In the genomic region with DNA sequence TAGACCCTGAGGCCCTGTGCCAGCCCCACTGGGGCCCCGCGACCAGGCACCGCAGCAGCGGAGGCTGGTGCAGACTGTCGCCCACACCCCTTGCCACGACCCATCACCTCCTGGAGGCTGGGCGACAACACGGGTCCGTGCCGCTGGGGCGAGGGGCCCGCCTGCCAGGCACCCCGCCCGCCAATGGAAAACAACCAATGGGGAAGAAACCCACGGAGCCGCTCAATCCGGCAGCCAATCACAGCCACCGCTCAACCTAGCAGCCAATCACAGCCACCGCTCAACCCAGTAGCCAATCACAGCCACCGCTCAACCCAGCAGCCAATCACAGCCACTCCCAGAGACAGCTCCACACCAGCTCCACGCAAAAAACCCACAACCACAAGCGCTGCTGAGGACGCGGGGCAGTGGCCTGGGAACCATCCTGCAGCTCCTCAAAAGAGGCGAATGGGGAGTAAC, we compare ENCODE assay signal across 8 cellular contexts. TPM values are rescaled to one million over a fixed set of nuclear protein-coding genes. Genes with fewer than 3 reads are reported as not detected.
A peak's percentile ranks its signal among the peaks of the same experiment; 100 is the strongest.
DNase-seq lines count a peak whose midpoint lies in the region; ATAC-seq and TF ChIP-seq lines count a peak whose summit lies in the region.

No MANE protein-coding gene starts in this region.

- H3K9me3 ChIP-seq in ascending aorta = no peaks in the 10 kb centered on the region
- H3K9me3 ChIP-seq in neutrophil = no peaks in the 10 kb centered on the region
- H3K9me3 ChIP-seq in uterus = no peaks in the 10 kb centered on the region

- H3K4me1 ChIP-seq in ascending aorta (peaks cover 8 to 31% of the 10 kb centered on the region in 2 donors), neutrophil (ENCODE audit: control insufficient read depth in 1 of 2, insufficient read depth in 1 of 2, low read depth in 1 of 2, low read length in 1 of 2) (peaks cover 40 to 41% of the 10 kb centered on the region in 2 experiments), uterus (peaks cover 0 to 31% of the 10 kb centered on the region in 2 donors)

- DNase-seq in ELR (ENCODE audit: low read depth) (peak; percentile 29), T-helper 9 cell (peak; percentile 79), ascending aorta (ENCODE audit: low spot score in 2 of 2) (peak in 1 of 2 donors; percentile 75), uterus (no peak), NCI-H1930 (lab: John Stamatoyannopoulos, UW) (no peak), NCI-H1436 treated with DMSO at 0.1 percent for 48 hours (lab: John Stamatoyannopoulos, UW) (no peak)

- peak overlapping the region; percentile 91 to 96 for H3K27ac ChIP-seq in ascending aorta
- H3K27ac ChIP-seq in neutrophil = peak overlapping the region; percentile 99
- H3K27ac ChIP-seq in uterus = peak overlapping the region; percentile 87 to 90

- H3K4me3 ChIP-seq in ascending aorta (peak overlapping the region in 1 of 2 donors; percentile 74), neutrophil (ENCODE audit: low read depth in 1 of 2, low read length in 1 of 2) (peak overlapping the region; percentile 97 to 99), uterus (no peak overlapping the region)

- no peak for TF ChIP-seq CTCF in ascending aorta (IDR thresholded peaks at IDR 0.05)
- no peak for TF ChIP-seq CTCF in neutrophil (IDR thresholded peaks at IDR 0.05)
- TF ChIP-seq CTCF in uterus (IDR thresholded peaks at IDR 0.05) = no peak

- TF ChIP-seq POLR2A in uterus (IDR thresholded peaks at IDR 0.05) = no peak

- H3K27me3 ChIP-seq in ascending aorta (no peaks in the 10 kb centered on the region), neutrophil (no peaks in the 10 kb centered on the region), uterus (no peaks in the 10 kb centered on the region)

- intact Hi-C loops in ascending aorta (cut with DNase I) (loop anchor here (2.0 kb wide), 1 partner anchor 39 kb away; no protein-coding TSS in a partner anchor), uterus (cut with DNase I; ENCODE audit: low total_unique reads) (no loop called here)

- peaks cover 0 to 3% of the 10 kb centered on the region in 2 donors for H3K36me3 ChIP-seq in ascending aorta
- H3K36me3 ChIP-seq in neutrophil = peaks cover 47% of the 10 kb centered on the region
- H3K36me3 ChIP-seq in uterus = no peaks in the 10 kb centered on the region

- peak; percentile 73 for ATAC-seq in HG02798 (IDR thresholded peaks at IDR 0.05; ENCODE audit: poor library complexity, unreplicated experiment)

RNA-seq across cellular contexts. Expression of gene GPX4, which starts 29.7 kb away (rescaled TPM):
- total RNA-seq in ascending aorta (348 TPM), uterus (100 to 1,000 TPM in 3 of 4 donors, 10 to 100 TPM in 1; 68.2 to 357 (median 163) TPM)

RNA-seq across cellular contexts. Expression of gene POLR2E, which starts 38.3 kb away (rescaled TPM):
- total RNA-seq in ascending aorta (72.1 TPM), uterus (100 to 1,000 TPM in 1 of 4 donors, 10 to 100 TPM in 3; 13.6 to 112 (median 59.8) TPM)

RNA-seq across cellular contexts. Expression of gene SBNO2, which starts 40.6 kb away (rescaled TPM):
- 120 TPM for total RNA-seq in ascending aorta
- 100 to 1,000 TPM in 1 of 4 donors, 10 to 100 TPM in 1, 1 to 10 TPM in 2; 4.4 to 107 (median 10.7) TPM for total RNA-seq in uterus

Comparison
In these comparisons a context has a peak if more than half of its experiments do, and no peak if none do; other contexts are left out.
1. DNase-seq: peak in ELR (single experiment) and T-helper 9 cell (single experiment); none in uterus (0 of 2), NCI-H1930 (0 of 2) and NCI-H1436 treated with DMSO at 0.1 percent for 48 hours (single experiment).
2. H3K4me3 ChIP-seq: peak in neutrophil (2 of 2); none in uterus (0 of 2).
3. Peak in every context shown above with its lines, with median percentiles within 50 percentile points of each other: H3K27ac ChIP-seq.